17 cellular contexts compared by ENCODE assay signal in the genomic region with DNA sequence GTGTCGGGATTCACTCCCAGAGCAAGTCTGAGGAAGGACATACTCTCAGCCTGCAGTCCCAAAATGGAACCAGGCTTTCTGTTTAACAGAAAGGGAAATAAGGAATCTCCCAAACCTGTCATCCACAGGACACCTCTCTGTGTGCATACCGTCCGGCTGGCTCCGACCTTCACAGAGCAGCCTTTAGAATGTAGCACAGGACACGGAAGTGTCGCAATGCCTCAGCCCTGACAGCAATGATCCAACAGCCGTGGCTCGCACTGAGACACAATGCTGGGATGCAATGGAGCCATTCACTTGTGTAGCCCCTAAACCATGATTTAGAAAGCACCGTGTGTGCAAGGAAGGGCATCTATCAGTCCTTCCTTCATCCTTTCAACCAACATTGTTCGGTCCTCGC. TPM values are rescaled to one million over a fixed set of nuclear protein-coding genes. Genes with fewer than 3 reads are reported as not detected.
DNase-seq lines count a peak whose midpoint lies in the region; ATAC-seq and TF ChIP-seq lines count a peak whose summit lies in the region.
"Had no signal": no experiment of that assay in that cellular context is flagged by ENCODE, and none has a peak within 500 bp of the region (broad histone marks: within the 10 kb centered on the region; RNA-seq: fewer than 3 reads in every experiment).

No MANE protein-coding gene starts in this region.

- no peak overlapping the region for H4K91ac ChIP-seq in neuronal stem cell (ENCODE audit: low read depth, low read length, poor library complexity)

- H3K18ac ChIP-seq in neuronal stem cell (ENCODE audit: low read length): no peak overlapping the region

- no peaks in the 10 kb centered on the region for H3K36me3 ChIP-seq in neuronal stem cell (replicated peaks in 1 of 2; ENCODE audit: control insufficient read depth in 2 of 2, insufficient read depth in 2 of 2, low read length in 2 of 2)
- H3K36me3 ChIP-seq: BLaER1 treated with 17β-estradiol and CSF1 and Interleukin-3, amounts not matched to agents 10 nM and 100 nM had no signal

- no peak overlapping the region for H3K27ac ChIP-seq in neuronal stem cell (replicated peaks; ENCODE audit: low read length)
- H3K27ac ChIP-seq: BLaER1 treated with 17β-estradiol and CSF1 and Interleukin-3, amounts not matched to agents 10 nM and 100 nM; GM23248 had no signal

- peaks cover 2% of the 10 kb centered on the region; the same call in 1 of the 2 replicates for H3K9me3 Mint-ChIP-seq in WTC11
- H3K9me3 Mint-ChIP-seq in activated CD8-positive, alpha-beta memory T cell treated with anti-CD3 and anti-CD28 coated beads, Interleukin-2, amount 10 ng/mL, durations not matched to agents 7 days and 5 days (ENCODE audit: low read depth): no peaks in the 10 kb centered on the region
- H3K9me3 Mint-ChIP-seq: CD4-positive, CD25-positive, alpha-beta regulatory T cell had no signal

- no peak for ATAC-seq in WTC11
- no peak for ATAC-seq in HG02981 (IDR thresholded peaks at IDR 0.05; ENCODE audit: unreplicated experiment)
- no peak for ATAC-seq in activated CD8-positive, alpha-beta memory T cell treated with anti-CD3 and anti-CD28 coated beads, Interleukin-2, amount 10 ng/mL, durations not matched to agents 7 days and 5 days
- ATAC-seq: HCT116 had no signal

- no peak overlapping the region for H3K14ac ChIP-seq in neuronal stem cell (ENCODE audit: low read length)

- H3K27me3 ChIP-seq in neuronal stem cell (ENCODE audit: control insufficient read depth in 3 of 3, insufficient read depth in 3 of 3, low read depth in 1 of 3, low read length in 3 of 3): peaks cover 0 to 26% (median 14%) of the 10 kb centered on the region in 3 experiments

- no peak overlapping the region for H3K4ac ChIP-seq in neuronal stem cell (ENCODE audit: low read length)

- H3K4me2 ChIP-seq in neuronal stem cell (ENCODE audit: insufficient read depth, low read length, poor library complexity, severe bottlenecking): no peak overlapping the region

- TF ChIP-seq RAD21 in Ishikawa (IDR thresholded peaks at IDR 0.05; ENCODE audit: low read depth): no peak

- no peaks in the 10 kb centered on the region for H3K36me3 Mint-ChIP-seq in WTC11
- no peaks in the 10 kb centered on the region for H3K36me3 Mint-ChIP-seq in activated CD8-positive, alpha-beta memory T cell treated with anti-CD3 and anti-CD28 coated beads, Interleukin-2, amount 10 ng/mL, durations not matched to agents 7 days and 5 days
- H3K36me3 Mint-ChIP-seq: CD4-positive, CD25-positive, alpha-beta regulatory T cell had no signal

- no peak overlapping the region for H3K4me3 Mint-ChIP-seq in WTC11
- no peak overlapping the region for H3K4me3 Mint-ChIP-seq in activated CD8-positive, alpha-beta memory T cell treated with anti-CD3 and anti-CD28 coated beads, Interleukin-2, amount 10 ng/mL, durations not matched to agents 7 days and 5 days
- H3K4me3 Mint-ChIP-seq: CD4-positive, CD25-positive, alpha-beta regulatory T cell had no signal

- no peak overlapping the region for H2AK5ac ChIP-seq in neuronal stem cell (ENCODE audit: low read depth, low read length)

- H3K9me3 ChIP-seq in neuronal stem cell (replicated peaks in 1 of 2; ENCODE audit: control insufficient read depth in 2 of 2, insufficient read depth in 1 of 2, low read depth in 1 of 2, low read length in 2 of 2): no peaks in the 10 kb centered on the region
- H3K9me3 ChIP-seq: BLaER1 treated with 17β-estradiol and CSF1 and Interleukin-3, amounts not matched to agents 10 nM and 100 nM had no signal

- no peak overlapping the region for H3K23ac ChIP-seq in neuronal stem cell (ENCODE audit: low read depth, low read length, poor library complexity)

- H2AFZ ChIP-seq in neuronal stem cell (ENCODE audit: low read length): no peak overlapping the region
- H2AFZ ChIP-seq: GM23248 had no signal

- H3K4me3 ChIP-seq in neuronal stem cell (ENCODE audit: low read length in 2 of 2): no peak overlapping the region
- H3K4me3 ChIP-seq: BLaER1 treated with 17β-estradiol and CSF1 and Interleukin-3, amounts not matched to agents 10 nM and 100 nM; GM23248 had no signal

- H4K8ac ChIP-seq in neuronal stem cell (ENCODE audit: low read depth, low read length): no peak overlapping the region

- no peak overlapping the region for H2BK5ac ChIP-seq in neuronal stem cell (ENCODE audit: low read length)

- no CpG with 5 or more reads among the region's 11 CpGs for WGBS in neuronal stem cell (ENCODE audit: extremely low coverage in 2 of 2, insufficient read length in 2 of 2, insufficient replicate concordance in 1 of 2), 2 donors

- H3K79me1 ChIP-seq in neuronal stem cell (ENCODE audit: low read depth, low read length): no peaks in the 10 kb centered on the region

- peaks cover 0 to 2% of the 10 kb centered on the region in 2 donors for H3K4me1 ChIP-seq in neuronal stem cell (ENCODE audit: control insufficient read depth in 2 of 2, insufficient read depth in 1 of 2, low read depth in 1 of 2, low read length in 2 of 2)

- no peak overlapping the region for H3K9ac ChIP-seq in neuronal stem cell (ENCODE audit: low read depth, low read length, poor library complexity)
- H3K9ac ChIP-seq: BLaER1 treated with 17β-estradiol and CSF1 and Interleukin-3, amounts not matched to agents 10 nM and 100 nM; GM23248 had no signal

- H3K4me1 Mint-ChIP-seq in WTC11: peaks cover 18% of the 10 kb centered on the region
- peaks cover 6% of the 10 kb centered on the region for H3K4me1 Mint-ChIP-seq in activated CD8-positive, alpha-beta memory T cell treated with anti-CD3 and anti-CD28 coated beads, Interleukin-2, amount 10 ng/mL, durations not matched to agents 7 days and 5 days

- CTCF ChIA-PET in WTC11 (lab: Charles Lee): no interaction called here
- CTCF ChIA-PET in activated CD8-positive, alpha-beta memory T cell treated with anti-CD3 and anti-CD28 coated beads, Interleukin-2, amount 10 ng/mL, durations not matched to agents 7 days and 5 days (lab: Charles Lee): interaction anchor here (0.5 kb wide), 1 partner anchor 257 kb away, joined by 3 read pairs; no protein-coding TSS in a partner anchor

- no peak for TF ChIP-seq CTCF in WTC11 (IDR thresholded peaks at IDR 0.05)

- no peak overlapping the region for H3K27ac Mint-ChIP-seq in WTC11
- H3K27ac Mint-ChIP-seq in activated CD8-positive, alpha-beta memory T cell treated with anti-CD3 and anti-CD28 coated beads, Interleukin-2, amount 10 ng/mL, durations not matched to agents 7 days and 5 days: no peak overlapping the region
- H3K27ac Mint-ChIP-seq: CD4-positive, CD25-positive, alpha-beta regulatory T cell had no signal

- H2BK120ac ChIP-seq in neuronal stem cell (ENCODE audit: low read depth, low read length): peak overlapping the region; percentile 47

- TF ChIP-seq EP300 in Ishikawa (IDR thresholded peaks at IDR 0.05; ENCODE audit: borderline replicate concordance): no peak

- POLR2A ChIA-PET in WTC11 (lab: Charles Lee): no interaction called here

- peaks cover 34% of the 10 kb centered on the region for H3K27me3 Mint-ChIP-seq in WTC11 (ENCODE audit: low read depth)
- H3K27me3 Mint-ChIP-seq in activated CD8-positive, alpha-beta memory T cell treated with anti-CD3 and anti-CD28 coated beads, Interleukin-2, amount 10 ng/mL, durations not matched to agents 7 days and 5 days: peaks cover 38% of the 10 kb centered on the region

- H2BK12ac ChIP-seq in neuronal stem cell (ENCODE audit: low read length): no peak overlapping the region

- H2BK15ac ChIP-seq in neuronal stem cell (ENCODE audit: low read length): no peak overlapping the region

- peak; percentile 22 for DNase-seq in NOMO-1 treated with DMSO at 0.1 percent for 48 hours (lab: John Stamatoyannopoulos, UW; ENCODE audit: unreplicated experiment)
- no peak for DNase-seq in WTC11 (ENCODE audit: low spot score)
- DNase-seq in neuronal stem cell (ENCODE audit: low spot score): no peak
- no peak for DNase-seq in cerebellum (ENCODE audit: low spot score)
- no peak for DNase-seq in activated CD4-positive, CD25-positive, alpha-beta regulatory T cell treated with anti-CD3 and anti-CD28 coated beads, Interleukin-2, amount 50 U/mL, for 72 hours
- no peak for DNase-seq in activated CD8-positive, alpha-beta memory T cell treated with anti-CD3 and anti-CD28 coated beads, Interleukin-2, amount 10 ng/mL, durations not matched to agents 7 days and 5 days
- DNase-seq: ACHN; CD4-positive, CD25-positive, alpha-beta regulatory T cell; DMS79 treated with DMSO at 0.1 percent for 48 hours; EL; GM23248 had no signal

TF ChIP-seq in Ishikawa, 13 proteins besides CTCF, POLR2A, EP300 and RAD21:
- TF ChIP-seq ZBTB7A (IDR thresholded peaks at IDR 0.05; ENCODE audit: low read depth) (no peak), CEBPB (IDR thresholded peaks at IDR 0.05) (peak; percentile 48; the same call in 1 of the 2 replicates), CREB1 (IDR thresholded peaks at IDR 0.05; ENCODE audit: low read depth) (no peak), YY1 (IDR thresholded peaks at IDR 0.05; ENCODE audit: low read depth) (no peak)
TF ChIP-seq in Ishikawa: peak in this region for 1.

TF ChIP-seq in WTC11, 78 proteins besides CTCF, POLR2A, EP300 and RAD21:
- TF ChIP-seq ZNF671 (CRISPR knock-in tag; IDR thresholded peaks at IDR 0.05) (no peak), GABPB1 (CRISPR knock-in tag; IDR thresholded peaks at IDR 0.05) (peak; percentile 38; the same call in 1 of the 2 replicates)

RNA-seq across cellular contexts. Expression of a gene that starts 15.5 kb away (rescaled TPM):
- total RNA-seq in WTC11 (2021) (0.28 TPM in 1 of 3 replicates, not detected in the others), cerebellum (not detected)
- polyA plus RNA-seq in neuronal stem cell (2013, experiment 1 of 2): not detected
- polyA plus RNA-seq in neuronal stem cell (2013, experiment 2 of 2): not detected
- total RNA-seq in activated CD8-positive, alpha-beta memory T cell treated with anti-CD3 and anti-CD28 coated beads, Interleukin-2, amount 10 ng/mL, durations not matched to agents 7 days and 5 days: not detected
- total RNA-seq: A172; CD4-positive, CD25-positive, alpha-beta regulatory T cell; GM23248; HT1080 had no signal
- polyA plus RNA-seq: CD4-positive, CD25-positive, alpha-beta regulatory T cell; GM23248 had no signal
